1 cellular context compared by ENCODE assay signal in the genomic region with DNA sequence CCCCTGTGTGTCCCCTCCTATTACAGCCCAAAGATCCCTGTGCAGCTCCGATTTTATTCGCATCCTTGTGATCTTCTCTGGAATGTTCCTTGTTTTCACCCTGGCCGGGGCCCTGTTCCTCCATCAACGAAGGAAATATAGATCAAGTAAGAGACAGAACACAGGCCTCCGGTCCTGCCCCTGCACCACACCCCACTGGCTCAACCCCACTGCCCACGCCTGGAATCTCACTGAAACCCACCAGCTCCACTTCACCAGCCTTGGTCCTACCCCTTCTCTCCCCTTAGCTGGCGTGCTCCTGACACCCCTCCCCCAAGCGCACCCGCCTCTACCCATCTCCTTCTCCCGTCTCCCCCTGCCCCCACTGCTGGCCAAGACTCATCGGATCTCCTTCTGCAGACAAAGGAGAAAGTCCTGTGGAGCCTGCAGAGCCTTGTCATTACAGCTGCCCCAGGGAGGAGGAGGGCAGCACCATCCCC.
TF ChIP-seq lines count a peak whose summit lies in the region.

No MANE protein-coding gene starts in this region.

TF ChIP-seq in HepG2, 621 proteins besides CTCF, POLR2A, EP300 and RAD21 (continued from another document):
- TF ChIP-seq ZNF276 (CRISPR knock-in tag; IDR thresholded peaks at IDR 0.05; ENCODE audit: low read depth) (no peak), SNAPC2 (CRISPR knock-in tag; IDR thresholded peaks at IDR 0.05) (no peak), ZNF556 (CRISPR knock-in tag; IDR thresholded peaks at IDR 0.05; ENCODE audit: borderline replicate concordance) (no peak), MTA1 (CRISPR knock-in tag; IDR thresholded peaks at IDR 0.05; ENCODE audit: borderline replicate concordance) (no peak), ZBTB38 (CRISPR knock-in tag; IDR thresholded peaks at IDR 0.05) (peak; percentile 74), DRAP1 (CRISPR knock-in tag; IDR thresholded peaks at IDR 0.05) (no peak), GMEB1 (CRISPR knock-in tag; IDR thresholded peaks at IDR 0.05; ENCODE audit: borderline replicate concordance) (no peak), ZNF451 (CRISPR knock-in tag; IDR thresholded peaks at IDR 0.05) (no peak), MYC (CRISPR knock-in tag; IDR thresholded peaks at IDR 0.05; ENCODE audit: borderline replicate concordance) (no peak), ZNF761 (CRISPR knock-in tag; conservative IDR thresholded peaks at IDR 0.05) (no peak), SIX4 (CRISPR knock-in tag; IDR thresholded peaks at IDR 0.05) (no peak), ZNF569 (CRISPR knock-in tag; IDR thresholded peaks at IDR 0.05; ENCODE audit: borderline replicate concordance) (no peak), MED13 (CRISPR knock-in tag; IDR thresholded peaks at IDR 0.05) (no peak), MEIS2 (CRISPR knock-in tag; IDR thresholded peaks at IDR 0.05) (no peak), ZFP41 (CRISPR knock-in tag; IDR thresholded peaks at IDR 0.05; ENCODE audit: borderline replicate concordance) (no peak), KDM6A (CRISPR knock-in tag; IDR thresholded peaks at IDR 0.05; ENCODE audit: low read depth) (no peak), NFE2 (CRISPR knock-in tag; IDR thresholded peaks at IDR 0.05) (no peak), ZGPAT (CRISPR knock-in tag; IDR thresholded peaks at IDR 0.05) (no peak), ZBTB49 (CRISPR knock-in tag; IDR thresholded peaks at IDR 0.05; ENCODE audit: borderline replicate concordance) (no peak), RARA (CRISPR knock-in tag; IDR thresholded peaks at IDR 0.05) (no peak), TRIM22 (IDR thresholded peaks at IDR 0.05) (no peak), ZMYM4 (CRISPR knock-in tag; IDR thresholded peaks at IDR 0.05) (no peak), TEAD3 (CRISPR knock-in tag; optimal IDR thresholded peaks at IDR 0.05; ENCODE audit: borderline replicate concordance) (no peak), SP2 (CRISPR knock-in tag; IDR thresholded peaks at IDR 0.05) (0 out of 2 replicates have a peak, but pooled peaks have one; percentile 1), RFXANK (CRISPR knock-in tag; IDR thresholded peaks at IDR 0.05) (no peak), XBP1 (CRISPR knock-in tag; IDR thresholded peaks at IDR 0.05) (no peak), MIXL1 (CRISPR knock-in tag; IDR thresholded peaks at IDR 0.05) (no peak), ZNF317 (CRISPR knock-in tag; IDR thresholded peaks at IDR 0.05) (0 out of 2 replicates have a peak, but pooled peaks have one; percentile 14), MTF2 (CRISPR knock-in tag; IDR thresholded peaks at IDR 0.05; ENCODE audit: borderline replicate concordance) (0 out of 2 replicates have a peak, but pooled peaks have one; percentile 21), FOXO4 (CRISPR knock-in tag; conservative IDR thresholded peaks at IDR 0.05) (0 out of 2 replicates have a peak, but pooled peaks have one; percentile 84), ZNF572 (CRISPR knock-in tag; IDR thresholded peaks at IDR 0.05) (peak; percentile 64; the same call in 1 of the 2 replicates), SYNCRIP (IDR thresholded peaks at IDR 0.05; ENCODE audit: insufficient read depth, low read depth, low read length) (no peak)
- TF ChIP-seq, protein P1, sequence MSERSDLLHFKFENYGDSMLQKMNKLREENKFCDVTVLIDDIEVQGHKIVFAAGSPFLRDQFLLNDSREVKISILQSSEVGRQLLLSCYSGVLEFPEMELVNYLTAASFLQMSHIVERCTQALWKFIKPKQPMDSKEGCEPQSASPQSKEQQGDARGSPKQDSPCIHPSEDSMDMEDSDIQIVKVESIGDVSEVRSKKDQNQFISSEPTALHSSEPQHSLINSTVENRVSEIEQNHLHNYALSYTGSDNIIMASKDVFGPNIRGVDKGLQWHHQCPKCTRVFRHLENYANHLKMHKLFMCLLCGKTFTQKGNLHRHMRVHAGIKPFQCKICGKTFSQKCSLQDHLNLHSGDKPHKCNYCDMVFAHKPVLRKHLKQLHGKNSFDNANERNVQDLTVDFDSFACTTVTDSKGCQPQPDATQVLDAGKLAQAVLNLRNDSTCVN (CRISPR knock-in tag; IDR thresholded peaks at IDR 0.05; ENCODE audit: borderline replicate concordance) = no peak
- TF ChIP-seq, protein P2, sequence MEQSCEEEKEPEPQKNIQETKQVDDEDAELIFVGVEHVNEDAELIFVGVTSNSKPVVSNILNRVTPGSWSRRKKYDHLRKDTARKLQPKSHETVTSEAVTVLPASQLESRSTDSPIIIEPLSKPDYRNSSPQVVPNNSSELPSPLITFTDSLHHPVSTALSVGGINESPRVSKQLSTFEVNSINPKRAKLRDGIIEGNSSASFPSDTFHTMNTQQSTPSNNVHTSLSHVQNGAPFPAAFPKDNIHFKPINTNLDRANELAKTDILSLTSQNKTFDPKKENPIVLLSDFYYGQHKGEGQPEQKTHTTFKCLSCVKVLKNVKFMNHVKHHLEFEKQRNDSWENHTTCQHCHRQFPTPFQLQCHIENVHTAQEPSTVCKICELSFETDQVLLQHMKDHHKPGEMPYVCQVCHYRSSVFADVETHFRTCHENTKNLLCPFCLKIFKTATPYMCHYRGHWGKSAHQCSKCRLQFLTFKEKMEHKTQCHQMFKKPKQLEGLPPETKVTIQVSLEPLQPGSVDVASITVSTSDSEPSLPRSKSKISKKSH (CRISPR knock-in tag; IDR thresholded peaks at IDR 0.05; ENCODE audit: borderline replicate concordance) = no peak
- TF ChIP-seq, protein P3, sequence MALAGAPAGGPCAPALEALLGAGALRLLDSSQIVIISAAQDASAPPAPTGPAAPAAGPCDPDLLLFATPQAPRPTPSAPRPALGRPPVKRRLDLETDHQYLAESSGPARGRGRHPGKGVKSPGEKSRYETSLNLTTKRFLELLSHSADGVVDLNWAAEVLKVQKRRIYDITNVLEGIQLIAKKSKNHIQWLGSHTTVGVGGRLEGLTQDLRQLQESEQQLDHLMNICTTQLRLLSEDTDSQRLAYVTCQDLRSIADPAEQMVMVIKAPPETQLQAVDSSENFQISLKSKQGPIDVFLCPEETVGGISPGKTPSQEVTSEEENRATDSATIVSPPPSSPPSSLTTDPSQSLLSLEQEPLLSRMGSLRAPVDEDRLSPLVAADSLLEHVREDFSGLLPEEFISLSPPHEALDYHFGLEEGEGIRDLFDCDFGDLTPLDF (CRISPR knock-in tag; IDR thresholded peaks at IDR 0.05) = no peak
- TF ChIP-seq, protein P4, sequence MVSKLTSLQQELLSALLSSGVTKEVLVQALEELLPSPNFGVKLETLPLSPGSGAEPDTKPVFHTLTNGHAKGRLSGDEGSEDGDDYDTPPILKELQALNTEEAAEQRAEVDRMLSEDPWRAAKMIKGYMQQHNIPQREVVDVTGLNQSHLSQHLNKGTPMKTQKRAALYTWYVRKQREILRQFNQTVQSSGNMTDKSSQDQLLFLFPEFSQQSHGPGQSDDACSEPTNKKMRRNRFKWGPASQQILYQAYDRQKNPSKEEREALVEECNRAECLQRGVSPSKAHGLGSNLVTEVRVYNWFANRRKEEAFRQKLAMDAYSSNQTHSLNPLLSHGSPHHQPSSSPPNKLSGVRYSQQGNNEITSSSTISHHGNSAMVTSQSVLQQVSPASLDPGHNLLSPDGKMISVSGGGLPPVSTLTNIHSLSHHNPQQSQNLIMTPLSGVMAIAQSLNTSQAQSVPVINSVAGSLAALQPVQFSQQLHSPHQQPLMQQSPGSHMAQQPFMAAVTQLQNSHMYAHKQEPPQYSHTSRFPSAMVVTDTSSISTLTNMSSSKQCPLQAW (CRISPR knock-in tag; IDR thresholded peaks at IDR 0.05) = peak; percentile 33; the same call in 1 of the 2 replicates
- TF ChIP-seq, protein P5, sequence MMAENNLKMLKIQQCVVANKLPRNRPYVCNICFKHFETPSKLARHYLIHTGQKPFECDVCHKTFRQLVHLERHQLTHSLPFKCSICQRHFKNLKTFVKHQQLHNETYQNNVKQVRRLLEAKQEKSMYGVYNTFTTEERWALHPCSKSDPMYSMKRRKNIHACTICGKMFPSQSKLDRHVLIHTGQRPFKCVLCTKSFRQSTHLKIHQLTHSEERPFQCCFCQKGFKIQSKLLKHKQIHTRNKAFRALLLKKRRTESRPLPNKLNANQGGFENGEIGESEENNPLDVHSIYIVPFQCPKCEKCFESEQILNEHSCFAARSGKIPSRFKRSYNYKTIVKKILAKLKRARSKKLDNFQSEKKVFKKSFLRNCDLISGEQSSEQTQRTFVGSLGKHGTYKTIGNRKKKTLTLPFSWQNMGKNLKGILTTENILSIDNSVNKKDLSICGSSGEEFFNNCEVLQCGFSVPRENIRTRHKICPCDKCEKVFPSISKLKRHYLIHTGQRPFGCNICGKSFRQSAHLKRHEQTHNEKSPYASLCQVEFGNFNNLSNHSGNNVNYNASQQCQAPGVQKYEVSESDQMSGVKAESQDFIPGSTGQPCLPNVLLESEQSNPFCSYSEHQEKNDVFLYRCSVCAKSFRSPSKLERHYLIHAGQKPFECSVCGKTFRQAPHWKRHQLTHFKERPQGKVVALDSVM (CRISPR knock-in tag; IDR thresholded peaks at IDR 0.05) = no peak
